Comparison of ENCODE assay signal across 36 cellular contexts in the genomic region with DNA sequence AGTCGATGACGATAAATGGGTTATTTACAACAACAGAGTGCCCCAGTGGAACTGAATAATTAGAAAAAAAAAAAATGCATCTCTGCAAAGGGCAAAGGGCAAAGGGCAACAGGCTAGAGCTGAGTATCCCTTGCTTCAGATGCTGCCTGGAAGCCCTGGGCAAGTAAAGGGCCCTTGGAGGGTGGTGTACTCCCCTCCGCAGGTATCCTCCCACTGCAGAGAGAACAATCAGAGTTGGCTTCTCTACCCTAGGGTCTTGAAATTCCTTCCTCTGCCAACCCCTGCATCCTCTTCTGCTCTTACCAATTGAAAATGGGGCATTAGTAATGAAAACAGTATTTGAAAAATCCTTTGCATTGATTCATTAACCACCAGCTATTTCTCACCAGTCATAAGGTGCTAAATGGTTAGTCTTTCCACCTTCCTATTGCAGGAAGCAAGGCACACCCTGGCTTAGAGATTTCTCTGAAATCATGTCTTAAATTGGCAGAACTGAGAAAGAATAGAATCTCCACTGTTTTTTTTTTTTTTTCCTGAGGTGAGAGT.
DNase-seq lines count a peak whose midpoint lies in the region; ATAC-seq, FAIRE-seq and TF ChIP-seq lines count a peak whose summit lies in the region.
"Had no signal": no experiment of that assay in that cellular context is flagged by ENCODE, and none has a peak within 500 bp of the region (broad histone marks: within the 10 kb centered on the region; RNA-seq: fewer than 3 reads in every experiment).

No MANE protein-coding gene starts in this region.

- H3K9me3 ChIP-seq in GM12878 (replicated peaks; ENCODE audit: control insufficient read depth, insufficient read depth, low read length) (no peaks in the 10 kb centered on the region), smooth muscle cell (replicated peaks; ENCODE audit: low read depth) (no peaks in the 10 kb centered on the region)
- H3K9me3 ChIP-seq: ascending aorta, esophagus squamous epithelium, pancreas, right atrium auricular region, spleen, stomach, thyroid gland had no signal

- H3K4me1 ChIP-seq in GM23338 (ENCODE audit: insufficient read depth): peaks cover 63% of the 10 kb centered on the region
- peaks cover 10% of the 10 kb centered on the region for H3K4me1 ChIP-seq in GM12878 (ENCODE audit: control insufficient read depth, insufficient read depth, low read length)
- peaks cover 24% of the 10 kb centered on the region for H3K4me1 ChIP-seq in smooth muscle cell (ENCODE audit: low read depth)
- H3K4me1 ChIP-seq: ascending aorta, pancreas, thyroid gland had no signal

- SMC1A ChIA-PET in GM12878 (lab: Charles Lee; ENCODE audit: uncharacterized antibody, unreplicated experiment): interaction anchor here (0.7 to 3.5 kb wide), 4 partner anchors 11 to 389 kb away, joined by 3 to 16 read pairs (median 4); no protein-coding TSS in a partner anchor

- H3K27ac Mint-ChIP-seq in GM23338 (peak overlapping the region; percentile 26; the same call in 1 of the 2 replicates), CD14-positive monocyte (peak overlapping the region in 2 of 7 donors; percentile 10 to 30)
- H3K27ac Mint-ChIP-seq: dendritic cell treated with granulocyte-macrophage colony-stimulating factor and Interleukin-4, amounts not matched to agents 40 ng/mL and 50 ng/mL, for 4 days; T-helper 1 cell treated with Interleukin-12 subunit alpha and Interleukin-12 subunit beta and Interleukin-4 antibody, amounts not matched to agents 30 μg/mL and 1 μg/mL, for 36 hours had no signal

- H3K36me3 Mint-ChIP-seq in GM23338 (ENCODE audit: low read depth) (peaks cover 39% of the 10 kb centered on the region), CD14-positive monocyte (peaks cover 11 to 13% of the 10 kb centered on the region in 2 donors)

- H3K4me3 ChIP-seq in GM23338 (no peak overlapping the region), GM12878 (no peak overlapping the region), smooth muscle cell (no peak overlapping the region)
- H3K4me3 ChIP-seq: ascending aorta, BLaER1, esophagus squamous epithelium, lung, pancreas, PC-9, right atrium auricular region, spleen, stomach, thyroid gland had no signal

- H3K27me3 Mint-ChIP-seq in GM23338 (ENCODE audit: insufficient read depth, low read depth, poor library complexity) (peaks cover 15% of the 10 kb centered on the region), CD14-positive monocyte (ENCODE audit: low read depth in 3 of 3) (peaks cover 0 to 2% (median 0%) of the 10 kb centered on the region in 3 donors)
- H3K27me3 Mint-ChIP-seq: central memory CD8-positive, alpha-beta T cell; dendritic cell treated with granulocyte-macrophage colony-stimulating factor and Interleukin-4, amounts not matched to agents 40 ng/mL and 50 ng/mL, for 4 days had no signal

- H3F3A ChIP-seq in GM23338 (replicated peaks; ENCODE audit: low read depth): peaks cover 7% of the 10 kb centered on the region; the same call in 1 of the 2 replicates
- H3F3A ChIP-seq in smooth muscle cell (ENCODE audit: low read depth): peaks cover 15% of the 10 kb centered on the region

- H3K27ac ChIP-seq in GM23338 (ENCODE audit: low read depth) (no peak overlapping the region), GM12878 (ENCODE audit: control insufficient read depth, insufficient read depth) (no peak overlapping the region), smooth muscle cell (ENCODE audit: low read depth) (peak overlapping the region; percentile 97)
- H3K27ac ChIP-seq: ascending aorta, BLaER1, esophagus squamous epithelium, pancreas, PC-9, right atrium auricular region, spleen, stomach, thyroid gland had no signal

- H3K4me3 Mint-ChIP-seq in GM23338: no peak overlapping the region
- H3K4me3 Mint-ChIP-seq in CD14-positive monocyte: no peak overlapping the region
- H3K4me3 Mint-ChIP-seq: activated T-cell treated with anti-CD3 and anti-CD28 coated beads, Interleukin-2, amount 50 U/mL, for 4 hours; central memory CD8-positive, alpha-beta T cell; dendritic cell treated with granulocyte-macrophage colony-stimulating factor and Interleukin-4, amounts not matched to agents 40 ng/mL and 50 ng/mL, for 4 days; neural crest cell; T-helper 1 cell treated with Interleukin-12 subunit alpha and Interleukin-12 subunit beta and Interleukin-4 antibody, amounts not matched to agents 30 μg/mL and 1 μg/mL, for 36 hours had no signal

- ATAC-seq in GM23338: peak; percentile 56
- no peak for ATAC-seq in GM12878
- ATAC-seq in HG03378 (IDR thresholded peaks at IDR 0.05; ENCODE audit: unreplicated experiment): no peak
- ATAC-seq: activated T-cell treated with anti-CD3 and anti-CD28 coated beads, Interleukin-2, amount 50 U/mL, for 4 hours; left cardiac atrium; pancreas; Right ventricle myocardium inferior; SK-N-SH treated with all-trans-retinoic acid at 6 μM for 48 hours had no signal

- TF ChIP-seq CTCF in GM23338 (conservative IDR thresholded peaks at IDR 0.05; ENCODE audit: low read depth in 2 of 2): no peak
- no peak for TF ChIP-seq CTCF in GM12878 (IDR thresholded peaks at IDR 0.05 in 2 of 3, conservative IDR thresholded peaks at IDR 0.05 in 1 of 3; ENCODE audit: control insufficient read depth in 2 of 3, extremely low read depth in 1 of 3, insufficient read depth in 1 of 3, low read depth in 3 of 3, low read length in 3 of 3)
- no peak for TF ChIP-seq CTCF in smooth muscle cell (IDR thresholded peaks at IDR 0.05; ENCODE audit: borderline replicate concordance, insufficient read depth, poor library complexity, severe bottlenecking)
- no peak for TF ChIP-seq CTCF in CD14-positive monocyte (IDR thresholded peaks at IDR 0.05)

- no peaks in the 10 kb centered on the region for H3K27me3 ChIP-seq in GM23338 (ENCODE audit: insufficient read depth)
- no peaks in the 10 kb centered on the region for H3K27me3 ChIP-seq in GM12878 (replicated peaks in 1 of 2; ENCODE audit: control insufficient read depth in 2 of 2, insufficient read depth in 2 of 2, low read length in 1 of 2)
- H3K27me3 ChIP-seq in smooth muscle cell (ENCODE audit: low read depth): no peaks in the 10 kb centered on the region
- H3K27me3 ChIP-seq: ascending aorta, BLaER1, esophagus squamous epithelium, pancreas, right atrium auricular region, spleen, stomach, thyroid gland had no signal

- intact Hi-C loops in GM12878 (cut with micrococcal nuclease; ENCODE audit: unreplicated experiment): loop anchor here (10.0 kb wide), 2 partner anchors 177 to 317 kb away; no protein-coding TSS in a partner anchor
- intact Hi-C loops in CD14-positive monocyte (cut with micrococcal nuclease): no loop called here

- H3K36me3 ChIP-seq in GM23338 (ENCODE audit: insufficient read depth) (peaks cover 21% of the 10 kb centered on the region; the same call in 1 of the 2 replicates), GM12878 (ENCODE audit: control insufficient read depth in 2 of 2, insufficient read depth in 2 of 2, low read length in 1 of 2) (peaks cover 0 to 3% of the 10 kb centered on the region in 2 experiments; a peak in 2 of 4 replicates), smooth muscle cell (ENCODE audit: low read depth) (no peaks in the 10 kb centered on the region)
- H3K36me3 ChIP-seq: pancreas had no signal

- H3K79me2 ChIP-seq in GM23338 (replicated peaks; ENCODE audit: insufficient read depth) (peaks cover 10% of the 10 kb centered on the region), GM12878 (ENCODE audit: control insufficient read depth, insufficient read depth, low read length) (no peaks in the 10 kb centered on the region), smooth muscle cell (ENCODE audit: low read depth) (no peaks in the 10 kb centered on the region)

- TF ChIP-seq POLR2A in GM12878 (IDR thresholded peaks at IDR 0.05; ENCODE audit: low read depth, low read length): no peak

- CTCF ChIA-PET in GM12878 (lab: Yijun Ruan, JAX): no interaction called here

- RAD21 ChIA-PET in GM12878 (lab: Charles Lee; ENCODE audit: unreplicated experiment): interaction anchor here (1.0 kb wide), 1 partner anchor 9 kb away, joined by 4 read pairs; no protein-coding TSS in a partner anchor

- H3K4me1 Mint-ChIP-seq in GM23338 (peaks cover 67% of the 10 kb centered on the region), CD14-positive monocyte (peaks cover 28% of the 10 kb centered on the region)

- H3K9me3 Mint-ChIP-seq in GM23338 (no peaks in the 10 kb centered on the region; the same call in 2 of the 3 replicates), CD14-positive monocyte (peaks cover 0 to 6% (median 4%) of the 10 kb centered on the region in 7 donors)
- H3K9me3 Mint-ChIP-seq: activated T-cell treated with anti-CD3 and anti-CD28 coated beads, Interleukin-2, amount 50 U/mL, for 4 hours; central memory CD8-positive, alpha-beta T cell; T-helper 1 cell treated with Interleukin-12 subunit alpha and Interleukin-12 subunit beta and Interleukin-4 antibody, amounts not matched to agents 30 μg/mL and 1 μg/mL, for 36 hours had no signal

- POLR2A ChIA-PET in GM12878 (lab: Charles Lee): interaction anchor here (1.1 kb wide), 1 partner anchor 23 kb away, joined by 3 read pairs; no protein-coding TSS in a partner anchor

- 94% methylated on average over 3 of the region's 3 CpGs for WGBS in GM12878 (ENCODE audit: insufficient coverage, insufficient replicate concordance, low lambda C conversion rate, missing lambda C conversion rate)
- 96% methylated on average over 3 of the region's 3 CpGs for WGBS in smooth muscle cell (ENCODE audit: low lambda C conversion rate)

- no peaks in the 10 kb centered on the region for H3K9me2 ChIP-seq in GM23338 (ENCODE audit: insufficient read depth)

- FAIRE-seq in GM12878 (lab: Jason Lieb, UNC): no peak
- FAIRE-seq: pancreas, TTC549 had no signal

- H4K20me1 ChIP-seq in GM23338 (replicated peaks; ENCODE audit: insufficient read depth) (peaks cover 4% of the 10 kb centered on the region; the same call in 1 of the 2 replicates), GM12878 (ENCODE audit: control insufficient read depth, insufficient read depth) (no peaks in the 10 kb centered on the region), smooth muscle cell (ENCODE audit: low read depth) (no peaks in the 10 kb centered on the region)
- H4K20me1 ChIP-seq: BLaER1 had no signal

- in situ Hi-C loops in GM12878 (cut with MboI): no loop called here

- BruUV-seq in GM12878 (replicated peaks; lab: Mats Ljungman, UMichigan): no TSS peak

- DNase-seq in GM23338 (ENCODE audit: low spot score) (no peak), GM12878 (ENCODE audit: low read depth, low spot score) (no peak), iris pigment epithelial cell (ENCODE audit: low read depth) (peak; percentile 4), smooth muscle cell (lab: John Stamatoyannopoulos, UW; ENCODE audit: unreplicated experiment) (no peak), NOMO-1 treated with DMSO at 0.1 percent for 48 hours (lab: John Stamatoyannopoulos, UW; ENCODE audit: unreplicated experiment) (no peak), CD14-positive monocyte (ENCODE audit: low spot score) (no peak)
- DNase-seq: activated gamma-delta T cell treated with Interleukin-2 at 50 U/mL for 16 hours; activated T-cell treated with anti-CD3 and anti-CD28 coated beads, Interleukin-2, amount 50 U/mL, for 4 hours; DMS79; esophagus squamous epithelium; foreskin melanocyte; GF-D8; GOT3; KG1; left cardiac atrium; MM.1S; NCI-H1930; NCI-H526 treated with DMSO at 0.1 percent for 48 hours; pancreas; PC-9; spleen; stimulated activated CD4-positive, alpha-beta T cell treated with anti-CD3 and anti-CD28 coated beads, Interleukin-2, amount 100 ng/mL, for 24 hours; stomach; thyroid gland had no signal

- TF ChIP-seq RAD21 in GM12878 (IDR thresholded peaks at IDR 0.05; ENCODE audit: insufficient read depth, low read depth, low read length): no peak

- H3K9ac ChIP-seq in GM12878 (ENCODE audit: control insufficient read depth, insufficient read depth, low read length): no peak overlapping the region
- H3K9ac ChIP-seq in smooth muscle cell (ENCODE audit: low read depth): no peak overlapping the region
- H3K9ac ChIP-seq: BLaER1 had no signal

- H2AFZ ChIP-seq in GM23338 (no peak overlapping the region), GM12878 (ENCODE audit: control insufficient read depth, low read depth, low read length) (no peak overlapping the region), smooth muscle cell (ENCODE audit: low read depth) (no peak overlapping the region)
- H2AFZ ChIP-seq: PC-9 had no signal

- no peak for TF ChIP-seq EP300 in GM12878 (IDR thresholded peaks at IDR 0.05; ENCODE audit: borderline replicate concordance in 1 of 2, control insufficient read depth in 1 of 2, low read depth in 2 of 2, low read length in 2 of 2)

- H3K4me2 ChIP-seq in GM23338: 0 out of 2 replicates have a peak overlapping the region, but pooled peaks have one; percentile 23
- H3K4me2 ChIP-seq in GM12878 (ENCODE audit: control insufficient read depth, insufficient read depth): no peak overlapping the region
- no peak overlapping the region for H3K4me2 ChIP-seq in smooth muscle cell
- H3K4me2 ChIP-seq: BLaER1, PC-9 had no signal
